In the genomic region with DNA sequence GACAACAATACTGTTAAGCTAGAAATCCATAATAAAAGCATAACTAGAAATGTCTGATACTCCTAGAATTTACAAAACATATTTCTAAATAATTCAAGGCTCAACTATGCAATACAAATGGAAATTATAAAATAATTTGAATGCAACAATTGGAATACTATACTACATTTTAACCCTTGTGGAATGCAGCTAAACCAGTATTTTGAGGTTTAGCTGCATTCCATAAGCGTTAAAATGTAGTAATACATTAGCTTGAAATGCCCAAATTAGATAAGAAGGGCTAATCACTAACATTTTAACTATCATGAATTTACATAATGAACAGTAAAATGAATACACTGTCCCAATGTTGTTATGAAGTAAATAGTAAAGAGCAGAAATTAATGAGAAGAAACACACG, we compare ENCODE assay signal across 16 cellular contexts.
DNase-seq lines count a peak whose midpoint lies in the region; ATAC-seq and TF ChIP-seq lines count a peak whose summit lies in the region.
"Had no signal": no experiment of that assay in that cellular context is flagged by ENCODE, and none has a peak within 500 bp of the region (broad histone marks: within the 10 kb centered on the region; RNA-seq: fewer than 3 reads in every experiment).

No MANE protein-coding gene starts in this region.

- intact Hi-C loops in PC-9 (cut with micrococcal nuclease; ENCODE audit: unreplicated experiment) = no loop called here

- TF ChIP-seq CTCF in PC-9 (conservative IDR thresholded peaks at IDR 0.05) = no peak
- no peak for TF ChIP-seq CTCF in epithelial cell of esophagus (IDR thresholded peaks at IDR 0.05; ENCODE audit: insufficient read depth, low read depth, low read length, missing control alignments)
- no peak for TF ChIP-seq CTCF in MM.1S (IDR thresholded peaks at IDR 0.05; ENCODE audit: low read length)

- POLR2A ChIA-PET in PC-9 (lab: Charles Lee; ENCODE audit: unreplicated experiment) = interaction anchor here (0.6 kb wide), 1 partner anchor 650 kb away, joined by 6 read pairs; no protein-coding TSS in a partner anchor

- H4K20me1 ChIP-seq in PC-9 (ENCODE audit: insufficient read depth) = no peaks in the 10 kb centered on the region
- H4K20me1 ChIP-seq in MM.1S (ENCODE audit: insufficient read depth, low read length) = no peaks in the 10 kb centered on the region
- H4K20me1 ChIP-seq: BLaER1 treated with 17β-estradiol and CSF1 and Interleukin-3, amounts not matched to agents 10 nM and 100 nM had no signal

- H3K27ac ChIP-seq in PC-9 (peak overlapping the region; percentile 24; the same call in 1 of the 2 replicates), MM.1S (ENCODE audit: low read length) (no peak overlapping the region)
- H3K27ac ChIP-seq: BLaER1 treated with 17β-estradiol and CSF1 and Interleukin-3, amounts not matched to agents 10 nM and 100 nM; HL-60 had no signal

- H3K36me3 ChIP-seq in PC-9 (ENCODE audit: low read depth) = no peaks in the 10 kb centered on the region
- no peaks in the 10 kb centered on the region for H3K36me3 ChIP-seq in MM.1S (replicated peaks; ENCODE audit: insufficient read depth, low read length)
- H3K36me3 ChIP-seq: BLaER1 treated with 17β-estradiol and CSF1 and Interleukin-3, amounts not matched to agents 10 nM and 100 nM had no signal

- BruUV-seq in PC-9 (replicated peaks; lab: Mats Ljungman, UMichigan) = no TSS peak

- H2AFZ ChIP-seq in PC-9 (0 out of 2 replicates have a peak overlapping the region, but pooled peaks have one; percentile 28), MM.1S (ENCODE audit: low read length) (no peak overlapping the region)

- H3K4me1 ChIP-seq in PC-9 (replicated peaks; ENCODE audit: insufficient read depth) (peaks cover 19% of the 10 kb centered on the region), MM.1S (ENCODE audit: low read length) (no peaks in the 10 kb centered on the region)
- H3K4me1 ChIP-seq: BLaER1 treated with 17β-estradiol and CSF1 and Interleukin-3, amounts not matched to agents 10 nM and 100 nM had no signal

- H3K27me3 ChIP-seq in PC-9 (ENCODE audit: insufficient read depth, low read depth) = no peaks in the 10 kb centered on the region
- H3K27me3 ChIP-seq in MM.1S (replicated peaks; ENCODE audit: insufficient read depth, low read length) = no peaks in the 10 kb centered on the region
- H3K27me3 ChIP-seq: BLaER1 treated with 17β-estradiol and CSF1 and Interleukin-3, amounts not matched to agents 10 nM and 100 nM had no signal

- peak; percentile 65 for DNase-seq in HT-29 (ENCODE audit: low spot score)
- peak in 1 of 2 experiments; percentile 74 for DNase-seq in PC-9
- peak; percentile 66 for DNase-seq in epithelial cell of esophagus (ENCODE audit: low read depth)
- peak; percentile 29 for DNase-seq in left kidney (ENCODE audit: low read depth, low spot score)
- no peak for DNase-seq in NCI-H2107 treated with DMSO at 0.1 percent for 48 hours (lab: John Stamatoyannopoulos, UW; ENCODE audit: unreplicated experiment)
- no peak for DNase-seq in MM.1S
- DNase-seq in DMS53 treated with DMSO at 0.1 percent for 48 hours (lab: John Stamatoyannopoulos, UW; ENCODE audit: unreplicated experiment) = no peak
- DNase-seq: ACHN; CD4-positive, CD25-positive, alpha-beta regulatory T cell; DMS 273 treated with DMSO at 0.1 percent for 48 hours; DMS79 treated with DMSO at 0.1 percent for 48 hours; EL had no signal

- ATAC-seq in GM18873 (IDR thresholded peaks at IDR 0.05; ENCODE audit: low FRiP score, unreplicated experiment) = no peak
- ATAC-seq: HCT116 had no signal

- no peaks in the 10 kb centered on the region for H3K79me2 ChIP-seq in PC-9 (ENCODE audit: low read depth)
- H3K79me2 ChIP-seq in MM.1S (ENCODE audit: low read length) = no peaks in the 10 kb centered on the region

- H3K4me2 ChIP-seq in PC-9 (peak overlapping the region; percentile 70), MM.1S (ENCODE audit: low read depth, low read length) (no peak overlapping the region)
- H3K4me2 ChIP-seq: BLaER1 treated with 17β-estradiol and CSF1 and Interleukin-3, amounts not matched to agents 10 nM and 100 nM had no signal

- H3K9ac ChIP-seq in MM.1S (ENCODE audit: low read length) = no peak overlapping the region
- H3K9ac ChIP-seq: BLaER1 treated with 17β-estradiol and CSF1 and Interleukin-3, amounts not matched to agents 10 nM and 100 nM had no signal

- H3F3A ChIP-seq in PC-9 (ENCODE audit: insufficient read depth, low read depth) (no peaks in the 10 kb centered on the region), MM.1S (ENCODE audit: insufficient read depth, low read length) (no peaks in the 10 kb centered on the region)

- CTCF ChIA-PET in PC-9 (lab: Charles Lee) = no interaction called here

- H3K9me3 ChIP-seq in PC-9 (ENCODE audit: insufficient read depth, low read depth) (no peaks in the 10 kb centered on the region; the same call in 1 of the 2 replicates), MM.1S (replicated peaks; ENCODE audit: insufficient read depth, low read length) (no peaks in the 10 kb centered on the region)
- H3K9me3 ChIP-seq: BLaER1 treated with 17β-estradiol and CSF1 and Interleukin-3, amounts not matched to agents 10 nM and 100 nM had no signal

- no peaks in the 10 kb centered on the region for H3K9me2 ChIP-seq in PC-9 (ENCODE audit: insufficient read depth)
- no peaks in the 10 kb centered on the region for H3K9me2 ChIP-seq in MM.1S (replicated peaks; ENCODE audit: insufficient read depth, low read length)

- H3K4me3 ChIP-seq in PC-9 = peak overlapping the region; percentile 14
- H3K4me3 ChIP-seq in epithelial cell of esophagus (ENCODE audit: low read length) = no peak overlapping the region
- H3K4me3 ChIP-seq in MM.1S (ENCODE audit: low read length) = no peak overlapping the region
- H3K4me3 ChIP-seq: BLaER1 treated with 17β-estradiol and CSF1 and Interleukin-3, amounts not matched to agents 10 nM and 100 nM had no signal

Comparison
In these comparisons a context has a peak if more than half of its experiments do, and no peak if none do; other contexts are left out.
1. DNase-seq: peak in HT-29 (single experiment), epithelial cell of esophagus (single experiment) and left kidney (single experiment); none in NCI-H2107 treated with DMSO at 0.1 percent for 48 hours (single experiment), MM.1S (single experiment) and DMS53 treated with DMSO at 0.1 percent for 48 hours (single experiment).